In genomic region chr2:169790581-169790980, GRCh38 we compare ENCODE assay signal across 1 cellular context.
TF ChIP-seq lines count a peak whose summit lies in the region.

No MANE protein-coding gene starts in this region.

TF ChIP-seq in K562, 482 proteins besides CTCF, POLR2A, EP300 and RAD21:
- TF ChIP-seq EGR1 (conservative IDR thresholded peaks at IDR 0.05) (0 out of 2 replicates have a peak, but pooled peaks have one; percentile 18), ZNF24 (IDR thresholded peaks at IDR 0.05) (no peak)
